14 cellular contexts compared by ENCODE assay signal in genomic region chr5:761206-761771, GRCh38. TPM values are rescaled to one million over a fixed set of nuclear protein-coding genes. Genes with fewer than 3 reads are reported as not detected.
A peak's percentile ranks its signal among the peaks of the same experiment; 100 is the strongest.
DNase-seq lines count a peak whose midpoint lies in the region; ATAC-seq and TF ChIP-seq lines count a peak whose summit lies in the region.
"Had no signal": no experiment of that assay in that cellular context is flagged by ENCODE, and none has a peak within 500 bp of the region (broad histone marks: within the 10 kb centered on the region; RNA-seq: fewer than 3 reads in every experiment).

No MANE protein-coding gene starts in this region.

- ATAC-seq in heart left ventricle (no peak), left ventricle myocardium superior (no peak), right lobe of liver (no peak)
- ATAC-seq: effector memory CD8-positive, alpha-beta T cell; HCT116 had no signal

- DNase-seq in heart left ventricle (peak in 3 of 5 donors; percentile 9 to 48 (median 37)), left ventricle myocardium superior (no peak), Peyer's patch (peak in 2 of 3 donors; percentile 42 to 46), right lobe of liver (peak in 2 of 3 donors; percentile 43 to 46), stomach (peak; percentile 23), DMS114 treated with DMSO at 0.1 percent for 48 hours (lab: John Stamatoyannopoulos, UW; ENCODE audit: unreplicated experiment) (no peak)
- no peak for DNase-seq in T-helper 2 cell treated with Interferon-gamma antibody and Interleukin-4, amounts not matched to agents 5 μg/mL and 100 μg/mL, for 36 hours (ENCODE audit: low spot score)
- DNase-seq in activated naive CD4-positive, alpha-beta T cell treated with anti-CD3 and anti-CD28 coated beads, Interleukin-2, amount 50 U/mL, for 16 hours, result no peak
- DNase-seq: effector memory CD8-positive, alpha-beta T cell; NCI-H1436; NCI-H345 had no signal

- H3K9me3 ChIP-seq in heart left ventricle, result no peaks in the 10 kb centered on the region
- no peaks in the 10 kb centered on the region for H3K9me3 ChIP-seq in Peyer's patch
- no peaks in the 10 kb centered on the region for H3K9me3 ChIP-seq in right lobe of liver
- no peaks in the 10 kb centered on the region for H3K9me3 ChIP-seq in stomach
- H3K9me3 ChIP-seq: prostate gland had no signal

- H3K4me1 Mint-ChIP-seq in T-helper 2 cell treated with Interferon-gamma antibody and Interleukin-4, amounts not matched to agents 5 μg/mL and 100 μg/mL, for 36 hours (ENCODE audit: low read depth), result peaks cover 5% of the 10 kb centered on the region

- WGBS in heart left ventricle, 4 donors, result 74 to 79% (median 77%) methylated on average over 8 of the region's 8 CpGs
- WGBS in right lobe of liver (ENCODE audit: insufficient coverage, low coverage, low lambda C conversion rate, missing lambda C conversion rate), result no CpG with 5 or more reads among the region's 8 CpGs
- WGBS in stomach, 5 donors, result 74 to 87% (median 81%) methylated on average over 8 of the region's 8 CpGs

- H3K9me3 Mint-ChIP-seq in T-helper 2 cell treated with Interferon-gamma antibody and Interleukin-4, amounts not matched to agents 5 μg/mL and 100 μg/mL, for 36 hours, result no peaks in the 10 kb centered on the region
- H3K9me3 Mint-ChIP-seq: effector memory CD8-positive, alpha-beta T cell had no signal

- no peak for TF ChIP-seq EP300 in stomach (IDR thresholded peaks at IDR 0.05)

- TF ChIP-seq POLR2A in heart left ventricle (IDR thresholded peaks at IDR 0.05), result no peak
- TF ChIP-seq POLR2A in Peyer's patch (IDR thresholded peaks at IDR 0.05), result no peak
- TF ChIP-seq POLR2A in right lobe of liver (IDR thresholded peaks at IDR 0.05), result no peak
- no peak for TF ChIP-seq POLR2A in stomach (IDR thresholded peaks at IDR 0.05)

- TF ChIP-seq CTCF in heart left ventricle (IDR thresholded peaks at IDR 0.05) (no peak), Peyer's patch (IDR thresholded peaks at IDR 0.05) (no peak), right lobe of liver (IDR thresholded peaks at IDR 0.05) (no peak), stomach (IDR thresholded peaks at IDR 0.05) (no peak)

- H3K27me3 ChIP-seq in heart left ventricle, result no peaks in the 10 kb centered on the region
- no peaks in the 10 kb centered on the region for H3K27me3 ChIP-seq in Peyer's patch
- no peaks in the 10 kb centered on the region for H3K27me3 ChIP-seq in right lobe of liver
- no peaks in the 10 kb centered on the region for H3K27me3 ChIP-seq in stomach

- intact Hi-C loops in heart left ventricle (cut with DNase I), result loop anchor here in 3 of 10 donors (5.0 to 10.0 kb wide), 2 partner anchors 84 to 89 kb away; no protein-coding TSS in a partner anchor
- intact Hi-C loops in left ventricle myocardium superior (cut with micrococcal nuclease), result no loop called here
- intact Hi-C loops in right lobe of liver (cut with DNase I), result no loop called here
- intact Hi-C loops in stomach (cut with DNase I; ENCODE audit: low total_unique reads), result no loop called here

- H3K36me3 ChIP-seq in heart left ventricle (peaks cover 0 to 37% (median 2%) of the 10 kb centered on the region in 9 donors), Peyer's patch (no peaks in the 10 kb centered on the region), right lobe of liver (no peaks in the 10 kb centered on the region), stomach (peaks cover 0 to 31% (median 4%) of the 10 kb centered on the region in 4 donors)
- H3K36me3 ChIP-seq: prostate gland had no signal

- peaks cover 5 to 58% (median 37%) of the 10 kb centered on the region in 12 donors for H3K4me1 ChIP-seq in heart left ventricle
- H3K4me1 ChIP-seq in Peyer's patch, result peaks cover 9 to 35% (median 19%) of the 10 kb centered on the region in 4 donors
- peaks cover 0 to 12% (median 6%) of the 10 kb centered on the region in 4 donors for H3K4me1 ChIP-seq in right lobe of liver
- peaks cover 36 to 42% (median 37%) of the 10 kb centered on the region in 4 donors for H3K4me1 ChIP-seq in stomach
- H3K4me1 ChIP-seq: prostate gland had no signal

- H3K4me3 Mint-ChIP-seq in T-helper 2 cell treated with Interferon-gamma antibody and Interleukin-4, amounts not matched to agents 5 μg/mL and 100 μg/mL, for 36 hours, result no peak overlapping the region
- H3K4me3 Mint-ChIP-seq: effector memory CD8-positive, alpha-beta T cell had no signal

- H3K27ac Mint-ChIP-seq in T-helper 2 cell treated with Interferon-gamma antibody and Interleukin-4, amounts not matched to agents 5 μg/mL and 100 μg/mL, for 36 hours, result no peak overlapping the region

- H3K27me3 Mint-ChIP-seq in T-helper 2 cell treated with Interferon-gamma antibody and Interleukin-4, amounts not matched to agents 5 μg/mL and 100 μg/mL, for 36 hours (ENCODE audit: low read depth), result no peaks in the 10 kb centered on the region

- H3K4me3 ChIP-seq in heart left ventricle, result no peak overlapping the region
- H3K4me3 ChIP-seq in Peyer's patch, result no peak overlapping the region
- H3K4me3 ChIP-seq in right lobe of liver, result no peak overlapping the region
- H3K4me3 ChIP-seq in stomach, result no peak overlapping the region
- H3K4me3 ChIP-seq: prostate gland had no signal

- no peaks in the 10 kb centered on the region for H3K36me3 Mint-ChIP-seq in T-helper 2 cell treated with Interferon-gamma antibody and Interleukin-4, amounts not matched to agents 5 μg/mL and 100 μg/mL, for 36 hours (ENCODE audit: low read depth)

- H3K27ac ChIP-seq in heart left ventricle (peak overlapping the region in 1 of 12 donors; percentile 3), Peyer's patch (no peak overlapping the region), right lobe of liver (no peak overlapping the region), stomach (no peak overlapping the region)
- H3K27ac ChIP-seq: prostate gland had no signal

RNA-seq across cellular contexts. Expression of gene ZDHHC11B, which starts 23.2 kb away (rescaled TPM):
- 10 to 100 TPM in 5 of 9 donors, 1 to 10 TPM in 4; 5.1 to 26.5 (median 10.2) TPM for total RNA-seq in heart left ventricle
- 1 to 10 TPM; 3.0 to 8.8 TPM for polyA plus RNA-seq in heart left ventricle
- total RNA-seq in left ventricle myocardium superior, result 20.0 TPM
- 10 to 100 TPM in 3 of 4 donors, 1 to 10 TPM in 1; 4.6 to 52.0 (median 28.6) TPM for total RNA-seq in Peyer's patch
- total RNA-seq in right lobe of liver, result 1 to 10 TPM in 5 of 6 experiments, under 1 TPM in 1; 0.56 to 5.1 (median 2.8) TPM
- total RNA-seq in stomach, result 10 to 100 TPM in 3 of 5 donors, 1 to 10 TPM in 2; 1.8 to 42.4 (median 11.7) TPM
- polyA plus RNA-seq in stomach, result 10 to 100 TPM in 1 of 3 donors, 1 to 10 TPM in 1, under 1 TPM in 1; 0.93 to 11.5 (median 1.2) TPM
- total RNA-seq: myocyte had no signal

Comparison
In these comparisons a context has a peak if more than half of its experiments do, and no peak if none do; other contexts are left out.
1. DNase-seq: peak in heart left ventricle (3 of 5), Peyer's patch (2 of 3), right lobe of liver (2 of 3) and stomach (single experiment); none in left ventricle myocardium superior (single experiment), T-helper 2 cell treated with Interferon-gamma antibody and Interleukin-4, amounts not matched to agents 5 μg/mL and 100 μg/mL, for 36 hours (single experiment), activated naive CD4-positive, alpha-beta T cell treated with anti-CD3 and anti-CD28 coated beads, Interleukin-2, amount 50 U/mL, for 16 hours (single experiment) and DMS114 treated with DMSO at 0.1 percent for 48 hours (single experiment).